Comparison of ENCODE assay signal across 8 cellular contexts in genomic region chr9:109119439-109120203, GRCh38. TPM values are rescaled to one million over a fixed set of nuclear protein-coding genes. Genes with fewer than 3 reads are reported as not detected.
DNase-seq lines count a peak whose midpoint lies in the region; ATAC-seq and TF ChIP-seq lines count a peak whose summit lies in the region.

TSS of gene TMEM245 (minus strand) at chr9:109119947. CDS start at chr9:109119913, 34 bp downstream.

- DNase-seq in AML-193 (lab: John Stamatoyannopoulos, UW) (peak; percentile 95 to 96), NCI-H510A treated with DMSO at 0.1 percent for 48 hours (lab: John Stamatoyannopoulos, UW) (peak; percentile 96), chondrocyte (ENCODE audit: low spot score) (peak; percentile 98), kidney glomerular epithelial cell (lab: John Stamatoyannopoulos, UW) (peak; percentile 96)
- peak; percentile 85 to 86 for DNase-seq in activated CD4-positive, alpha-beta T cell treated with anti-CD3 and anti-CD28 coated beads for 24 hours (ENCODE audit: low read depth in 2 of 2)
- DNase-seq in stimulated activated CD4-positive, alpha-beta T cell treated with anti-CD3 and anti-CD28 coated beads, Interleukin-1b, Interleukin-23, amount 100 ng/mL, for 1 hour (ENCODE audit: low read depth in 2 of 2) = peak; percentile 70 to 85

- peak within 1 kb of the TSS; percentile 86 for H3K4me3 Mint-ChIP-seq in chondrocyte (ENCODE audit: unreplicated experiment)

- peak; percentile 89 for TF ChIP-seq POLR2A in GM19193 (IDR thresholded peaks at IDR 0.05; ENCODE audit: extremely low read depth, insufficient read depth, insufficient read length)

- no peak for TF ChIP-seq CTCF in chondrocyte (IDR thresholded peaks at IDR 0.05)

- peak; percentile 93 for ATAC-seq in HG03439 (IDR thresholded peaks at IDR 0.05; ENCODE audit: unreplicated experiment)

- H3K9me3 Mint-ChIP-seq in chondrocyte (ENCODE audit: low read depth) = no peaks in the 10 kb centered on the region

- no peaks in the 10 kb centered on the region for H3K36me3 Mint-ChIP-seq in chondrocyte (ENCODE audit: low read depth)

- H3K27ac Mint-ChIP-seq in chondrocyte (ENCODE audit: unreplicated experiment) = peak within 1 kb of the TSS; percentile 83

- H3K27me3 Mint-ChIP-seq in chondrocyte (ENCODE audit: low read depth) = no peaks in the 10 kb centered on the region

- peaks cover 37% of the 10 kb centered on the region for H3K4me1 Mint-ChIP-seq in chondrocyte (ENCODE audit: low read depth)

RNA-seq across cellular contexts. Expression of gene TMEM245, which starts in this region (rescaled TPM):
- 39.6 to 48.3 TPM (median 43.8 TPM) in 3 replicates for total RNA-seq in chondrocyte

Comparison
In these comparisons a context has a peak if more than half of its experiments do, and no peak if none do; other contexts are left out.
1. Peak in every context shown above with its lines: DNase-seq and ATAC-seq.